ENCODE assay signal across 8 cellular contexts in the genomic region with DNA sequence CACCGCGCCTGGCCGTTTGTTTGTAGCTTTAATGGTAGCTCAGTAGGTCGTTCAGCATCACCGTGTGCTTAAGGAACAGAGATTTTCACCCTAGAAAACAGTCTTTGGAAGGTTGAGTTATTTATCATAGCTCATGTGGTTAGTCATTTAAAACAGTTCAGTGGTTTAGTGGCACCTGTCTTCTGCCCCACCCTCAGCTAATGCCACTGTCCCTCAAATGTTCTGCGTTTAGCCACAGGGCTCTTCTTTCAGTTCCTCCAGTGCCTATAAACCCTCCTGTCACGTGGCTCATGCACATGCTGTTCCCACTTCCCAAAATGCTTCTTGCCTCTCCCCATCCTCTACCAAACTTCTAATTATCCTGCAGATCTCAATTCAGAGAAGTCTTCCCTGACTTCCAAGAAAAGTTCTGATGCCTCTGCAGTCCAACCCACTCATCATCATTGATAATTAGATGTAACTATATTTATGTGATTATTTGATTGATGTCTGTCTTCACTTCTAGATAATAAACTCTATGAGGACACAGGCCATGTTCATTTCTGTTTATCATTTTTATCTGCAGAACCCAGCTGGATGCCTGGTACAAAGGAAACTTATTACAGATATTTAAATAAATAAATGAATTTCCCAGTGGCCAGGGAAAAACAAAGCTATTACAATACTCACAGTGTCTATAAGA. TPM values are rescaled to one million over a fixed set of nuclear protein-coding genes. Genes with fewer than 3 reads are reported as not detected.
DNase-seq lines count a peak whose midpoint lies in the region; ATAC-seq lines count a peak whose summit lies in the region.

No MANE protein-coding gene starts in this region.

- H3K9me3 Mint-ChIP-seq in CD4-positive, CD25-positive, alpha-beta regulatory T cell: peaks cover 0 to 2% (median 0%) of the 10 kb centered on the region in 7 donors
- no peaks in the 10 kb centered on the region for H3K9me3 Mint-ChIP-seq in T-helper 2 cell treated with Interferon-gamma antibody and Interleukin-4, amounts not matched to agents 5 μg/mL and 100 μg/mL, for 36 hours

- intact Hi-C loops in posterior vena cava (cut with DNase I): no loop called here

- H3K36me3 ChIP-seq in CD4-positive, CD25-positive, alpha-beta regulatory T cell (ENCODE audit: control insufficient read depth, insufficient read depth, low read length): no peaks in the 10 kb centered on the region

- H3K4me3 ChIP-seq in CD4-positive, CD25-positive, alpha-beta regulatory T cell (ENCODE audit: low read depth, low read length): peak overlapping the region; percentile 42

- H3K36me3 Mint-ChIP-seq in CD4-positive, CD25-positive, alpha-beta regulatory T cell: no peaks in the 10 kb centered on the region
- no peaks in the 10 kb centered on the region for H3K36me3 Mint-ChIP-seq in T-helper 2 cell treated with Interferon-gamma antibody and Interleukin-4, amounts not matched to agents 5 μg/mL and 100 μg/mL, for 36 hours (ENCODE audit: low read depth)

- no peaks in the 10 kb centered on the region for H3K27me3 ChIP-seq in CD4-positive, CD25-positive, alpha-beta regulatory T cell (ENCODE audit: control insufficient read depth, insufficient read depth, low read length)

- peak; percentile 33 to 60 for ATAC-seq in CD4-positive, CD25-positive, alpha-beta regulatory T cell (ENCODE audit: low read depth in 2 of 2)
- peak; percentile 73 for ATAC-seq in HG03066 (IDR thresholded peaks at IDR 0.05; ENCODE audit: low read depth, unreplicated experiment)

- peak overlapping the region; percentile 65 to 98 (median 98) for H3K27ac Mint-ChIP-seq in CD4-positive, CD25-positive, alpha-beta regulatory T cell
- H3K27ac Mint-ChIP-seq in T-helper 2 cell treated with Interferon-gamma antibody and Interleukin-4, amounts not matched to agents 5 μg/mL and 100 μg/mL, for 36 hours: peak overlapping the region; percentile 71

- no peaks in the 10 kb centered on the region for H3K9me3 ChIP-seq in CD4-positive, CD25-positive, alpha-beta regulatory T cell (ENCODE audit: control insufficient read depth in 2 of 2, low read length in 2 of 2)

- H3K27me3 Mint-ChIP-seq in CD4-positive, CD25-positive, alpha-beta regulatory T cell: no peaks in the 10 kb centered on the region
- H3K27me3 Mint-ChIP-seq in T-helper 2 cell treated with Interferon-gamma antibody and Interleukin-4, amounts not matched to agents 5 μg/mL and 100 μg/mL, for 36 hours (ENCODE audit: low read depth): no peaks in the 10 kb centered on the region

- peak overlapping the region; percentile 51 for H3K27ac ChIP-seq in CD4-positive, CD25-positive, alpha-beta regulatory T cell (ENCODE audit: insufficient read depth, low read length, poor library complexity, severe bottlenecking)

- peak in 1 of 3 donors; percentile 76 for DNase-seq in CD4-positive, CD25-positive, alpha-beta regulatory T cell
- DNase-seq in GM19238 (ENCODE audit: insufficient read length, low spot score): peak; percentile 22
- DNase-seq in T-helper 2 cell treated with Interferon-gamma antibody and Interleukin-4, amounts not matched to agents 5 μg/mL and 100 μg/mL, for 36 hours (ENCODE audit: low spot score): no peak
- DNase-seq in NCI-H226: no peak
- DNase-seq in posterior vena cava (ENCODE audit: low spot score): no peak
- DNase-seq in NCI-H524 (lab: John Stamatoyannopoulos, UW): no peak
- no peak for DNase-seq in NCI-H1105 (lab: John Stamatoyannopoulos, UW)

- H3K4me3 Mint-ChIP-seq in CD4-positive, CD25-positive, alpha-beta regulatory T cell: peak overlapping the region in 3 of 4 donors; percentile 1 to 38 (median 8)
- H3K4me3 Mint-ChIP-seq in T-helper 2 cell treated with Interferon-gamma antibody and Interleukin-4, amounts not matched to agents 5 μg/mL and 100 μg/mL, for 36 hours: peak overlapping the region; percentile 16

- H3K4me1 Mint-ChIP-seq in CD4-positive, CD25-positive, alpha-beta regulatory T cell: peaks cover 30 to 71% (median 48%) of the 10 kb centered on the region in 4 donors
- peaks cover 55% of the 10 kb centered on the region for H3K4me1 Mint-ChIP-seq in T-helper 2 cell treated with Interferon-gamma antibody and Interleukin-4, amounts not matched to agents 5 μg/mL and 100 μg/mL, for 36 hours (ENCODE audit: low read depth)

- H3K4me1 ChIP-seq in CD4-positive, CD25-positive, alpha-beta regulatory T cell (ENCODE audit: control insufficient read depth, insufficient read depth, low read length, poor library complexity, severe bottlenecking): peaks cover 63% of the 10 kb centered on the region

RNA-seq across cellular contexts. Expression of a gene that starts 14.4 kb away (rescaled TPM):
- total RNA-seq in CD4-positive, CD25-positive, alpha-beta regulatory T cell: 10.9 TPM
- 10 to 100 TPM; 13.0 to 19.6 (median 15.2) TPM for polyA plus RNA-seq in CD4-positive, CD25-positive, alpha-beta regulatory T cell
- total RNA-seq in posterior vena cava: 10 to 100 TPM; 18.6 to 25.9 TPM
